In the genomic region with DNA sequence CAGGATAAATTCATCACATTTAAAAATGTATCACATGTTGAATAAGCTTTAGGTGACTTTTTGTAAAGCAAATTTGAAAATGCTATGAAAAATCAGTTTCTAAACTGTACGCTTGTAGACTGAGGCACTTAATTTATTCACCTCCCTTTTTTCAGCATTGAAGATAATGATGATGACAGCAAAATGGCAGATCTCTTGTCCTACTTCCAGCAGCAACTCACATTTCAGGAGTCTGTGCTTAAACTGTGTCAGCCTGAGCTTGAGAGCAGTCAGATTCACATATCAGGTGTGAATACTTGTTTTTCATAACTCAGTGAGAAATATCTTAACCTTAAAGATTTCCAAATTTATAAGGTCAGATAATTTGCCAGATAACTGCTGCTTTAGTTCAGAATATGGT, we compare ENCODE assay signal across 28 cellular contexts. TPM values are rescaled to one million over a fixed set of nuclear protein-coding genes. Genes with fewer than 3 reads are reported as not detected.
DNase-seq lines count a peak whose midpoint lies in the region; ATAC-seq, FAIRE-seq and TF ChIP-seq lines count a peak whose summit lies in the region.
"Had no signal": no experiment of that assay in that cellular context is flagged by ENCODE, and none has a peak within 500 bp of the region (broad histone marks: within the 10 kb centered on the region; RNA-seq: fewer than 3 reads in every experiment).

No MANE protein-coding gene starts in this region.

- H3K36me3 Mint-ChIP-seq in activated naive CD8-positive, alpha-beta T cell = peaks cover 5% of the 10 kb centered on the region
- H3K36me3 Mint-ChIP-seq in activated naive CD8-positive, alpha-beta T cell treated with anti-CD3 and anti-CD28 coated beads, Interleukin-2, amount 50 U/mL, for 24 hours (ENCODE audit: low read depth) = peaks cover 43% of the 10 kb centered on the region

- no peaks in the 10 kb centered on the region for H3K9me3 Mint-ChIP-seq in activated naive CD8-positive, alpha-beta T cell (ENCODE audit: low read depth)
- no peaks in the 10 kb centered on the region for H3K9me3 Mint-ChIP-seq in activated naive CD8-positive, alpha-beta T cell treated with anti-CD3 and anti-CD28 coated beads, Interleukin-2, amount 50 U/mL, for 24 hours
- H3K9me3 Mint-ChIP-seq: CD14-positive monocyte; CD4-positive, alpha-beta memory T cell; CD4-positive, CD25-positive, alpha-beta regulatory T cell; CD8-positive, alpha-beta memory T cell had no signal

- POLR2A ChIA-PET in A549 (lab: Yijun Ruan, JAX) (no interaction called here), IMR-90 (lab: Charles Lee; ENCODE audit: unreplicated experiment) (no interaction called here)

- H3K79me1 ChIP-seq in IMR-90 (ENCODE audit: low read depth in 1 of 2, low read length in 2 of 2) = no peaks in the 10 kb centered on the region; a peak in 1 of 4 replicates

- no peak overlapping the region for H2BK20ac ChIP-seq in IMR-90 (ENCODE audit: low read depth, low read length)

- no peaks in the 10 kb centered on the region for H3K27me3 Mint-ChIP-seq in activated naive CD8-positive, alpha-beta T cell
- H3K27me3 Mint-ChIP-seq in activated naive CD8-positive, alpha-beta T cell treated with anti-CD3 and anti-CD28 coated beads, Interleukin-2, amount 50 U/mL, for 24 hours = no peaks in the 10 kb centered on the region
- H3K27me3 Mint-ChIP-seq: CD4-positive, alpha-beta memory T cell; CD4-positive, CD25-positive, alpha-beta regulatory T cell; CD8-positive, alpha-beta memory T cell had no signal

- CTCF ChIA-PET in A549 (lab: Yijun Ruan, JAX) (no interaction called here), IMR-90 (lab: Yijun Ruan, JAX) (no interaction called here)

- no peaks in the 10 kb centered on the region for H3K9me3 ChIP-seq in A549
- no peaks in the 10 kb centered on the region for H3K9me3 ChIP-seq in IMR-90 (ENCODE audit: control insufficient read depth, insufficient read depth, low read length)
- H3K9me3 ChIP-seq in neutrophil = no peaks in the 10 kb centered on the region
- H3K9me3 ChIP-seq: BE2C, BLaER1 had no signal

- DNase-seq in activated naive CD8-positive, alpha-beta T cell treated with anti-CD3 and anti-CD28 coated beads, Interleukin-2, amount 50 U/mL, for 24 hours = no peak
- no peak for DNase-seq in A549 (ENCODE audit: low read depth in 1 of 2, low spot score in 1 of 2)
- DNase-seq in IMR-90 = no peak
- DNase-seq in NCI-H2227 (lab: John Stamatoyannopoulos, UW; ENCODE audit: unreplicated experiment) = no peak
- no peak for DNase-seq in NCI-H524 treated with DMSO at 0.1 percent for 48 hours (lab: John Stamatoyannopoulos, UW)
- DNase-seq: ACHN; BE2C; C1 segment of cervical spinal cord; CD4-positive, alpha-beta memory T cell; CD4-positive, CD25-positive, alpha-beta regulatory T cell; CD8-positive, alpha-beta memory T cell; COR-L47; DMS 273 treated with DMSO at 0.1 percent for 48 hours; DMS153; DMS53; DMS79; DND-41; EL; GDM1 had no signal

- H4K5ac ChIP-seq in IMR-90 (ENCODE audit: low read depth, low read length) = no peak overlapping the region

- no peak overlapping the region for H3K4me3 ChIP-seq in A549
- H3K4me3 ChIP-seq in IMR-90 (ENCODE audit: insufficient read depth, low read depth, low read length) = no peak overlapping the region
- no peak overlapping the region for H3K4me3 ChIP-seq in neutrophil (ENCODE audit: low read depth in 1 of 2, low read length in 1 of 2)
- H3K4me3 ChIP-seq: BLaER1, GM12878 had no signal

- H3K27ac ChIP-seq in A549 = no peak overlapping the region
- no peak overlapping the region for H3K27ac ChIP-seq in IMR-90 (ENCODE audit: insufficient read depth, low read length)
- peak overlapping the region; percentile 72 for H3K27ac ChIP-seq in neutrophil
- H3K27ac ChIP-seq: 22Rv1, BLaER1 had no signal

- WGBS in A549 (ENCODE audit: missing lambda C conversion rate) = 96% methylated on average over 1 of the region's 1 CpG
- WGBS in IMR-90 (ENCODE audit: extremely low coverage in 2 of 2, insufficient read length in 1 of 2), 2 experiments = no CpG with 5 or more reads among the region's 1 CpG

- TF ChIP-seq CTCF in A549 (IDR thresholded peaks at IDR 0.05) (no peak), IMR-90 (conservative IDR thresholded peaks at IDR 0.05; ENCODE audit: low read depth, low read length) (no peak), neutrophil (IDR thresholded peaks at IDR 0.05) (no peak)

- no peak for FAIRE-seq in A549 (lab: Jason Lieb, UNC)
- FAIRE-seq: GM12878, GM12892, GM18507 had no signal

- TF ChIP-seq POLR2A in A549 (IDR thresholded peaks at IDR 0.05; ENCODE audit: low read length) = no peak
- no peak for TF ChIP-seq POLR2A in IMR-90 (IDR thresholded peaks at IDR 0.05; ENCODE audit: low read depth, low read length)

- no peak for ATAC-seq in activated naive CD8-positive, alpha-beta T cell treated with anti-CD3 and anti-CD28 coated beads, Interleukin-2, amount 50 U/mL, for 24 hours
- ATAC-seq in A549 = no peak
- ATAC-seq in IMR-90 (ENCODE audit: low read depth) = no peak
- no peak for ATAC-seq in GM19023 (IDR thresholded peaks at IDR 0.05; ENCODE audit: unreplicated experiment)
- ATAC-seq: GM12878 had no signal

- H2AK5ac ChIP-seq in IMR-90 (ENCODE audit: low read depth, low read length) = no peak overlapping the region

- H3K36me3 ChIP-seq in IMR-90 (ENCODE audit: control insufficient read depth, insufficient read depth, low read length) (peaks cover 31% of the 10 kb centered on the region), neutrophil (peaks cover 67% of the 10 kb centered on the region)

- H3K56ac ChIP-seq in IMR-90 (ENCODE audit: extremely low read depth, insufficient read depth, low read length) = no peak overlapping the region

- no peak overlapping the region for H3K14ac ChIP-seq in IMR-90 (replicated peaks; ENCODE audit: low read depth, low read length)

- dilution Hi-C loops in IMR-90 (cut with HindIII; ENCODE audit: low sequenced_read_pairs, unreplicated experiment) = no loop called here

- no peak for TF ChIP-seq EP300 in A549 (IDR thresholded peaks at IDR 0.05)

- H3K27me3 ChIP-seq in IMR-90 (ENCODE audit: control insufficient read depth, insufficient read depth, low read length) (no peaks in the 10 kb centered on the region), neutrophil (no peaks in the 10 kb centered on the region)
- H3K27me3 ChIP-seq: BE2C, BLaER1 had no signal

- no peak overlapping the region for H3K23ac ChIP-seq in IMR-90 (ENCODE audit: low read depth, low read length)

- no peaks in the 10 kb centered on the region for H4K20me1 ChIP-seq in IMR-90 (ENCODE audit: insufficient read depth, low read length)
- H4K20me1 ChIP-seq: BLaER1 had no signal

- no peak overlapping the region for H3K4me3 Mint-ChIP-seq in activated naive CD8-positive, alpha-beta T cell
- no peak overlapping the region for H3K4me3 Mint-ChIP-seq in activated naive CD8-positive, alpha-beta T cell treated with anti-CD3 and anti-CD28 coated beads, Interleukin-2, amount 50 U/mL, for 24 hours
- H3K4me3 Mint-ChIP-seq: CD14-positive monocyte; CD4-positive, alpha-beta memory T cell; CD4-positive, CD25-positive, alpha-beta regulatory T cell; CD8-positive, alpha-beta memory T cell had no signal

- H3K4me1 ChIP-seq in A549 (no peaks in the 10 kb centered on the region), IMR-90 (ENCODE audit: control insufficient read depth, insufficient read depth, low read length) (no peaks in the 10 kb centered on the region), neutrophil (ENCODE audit: control insufficient read depth in 1 of 2, insufficient read depth in 1 of 2, low read depth in 1 of 2, low read length in 1 of 2) (peaks cover 32 to 36% of the 10 kb centered on the region in 2 experiments)
- H3K4me1 ChIP-seq: BE2C had no signal

- no peak overlapping the region for H3K9ac ChIP-seq in IMR-90 (ENCODE audit: low read depth, low read length)
- H3K9ac ChIP-seq: BLaER1 had no signal

- no peak overlapping the region for H3K18ac ChIP-seq in IMR-90 (ENCODE audit: low read depth, low read length)

- H2BK5ac ChIP-seq in IMR-90 (ENCODE audit: low read depth, low read length, poor library complexity, severe bottlenecking) = no peak overlapping the region

- no TSS peak for BruUV-seq in IMR-90 (replicated peaks; lab: Mats Ljungman, UMichigan)

- no peak overlapping the region for H4K91ac ChIP-seq in IMR-90 (ENCODE audit: insufficient read depth, low read depth, low read length)

- no peaks in the 10 kb centered on the region; the same call in 1 of the 2 replicates for H3K9me1 ChIP-seq in IMR-90 (ENCODE audit: insufficient read depth, low read length)

- in situ Hi-C loops in IMR-90 (cut with MboI; ENCODE audit: low sequenced_read_pairs) = no loop called here

- H2AFZ ChIP-seq in IMR-90 (replicated peaks; ENCODE audit: low read length, poor library complexity) = no peak overlapping the region

- no peak overlapping the region for H3K4me2 ChIP-seq in A549
- no peak overlapping the region for H3K4me2 ChIP-seq in IMR-90 (ENCODE audit: low read depth, low read length)
- H3K4me2 ChIP-seq: BLaER1 had no signal

- no peaks in the 10 kb centered on the region for H3K4me1 Mint-ChIP-seq in activated naive CD8-positive, alpha-beta T cell (ENCODE audit: low read depth)
- no peaks in the 10 kb centered on the region for H3K4me1 Mint-ChIP-seq in activated naive CD8-positive, alpha-beta T cell treated with anti-CD3 and anti-CD28 coated beads, Interleukin-2, amount 50 U/mL, for 24 hours
- H3K4me1 Mint-ChIP-seq: CD8-positive, alpha-beta memory T cell had no signal

- no peak for TF ChIP-seq RAD21 in A549 (conservative IDR thresholded peaks at IDR 0.05 in 1 of 2, IDR thresholded peaks at IDR 0.05 in 1 of 2)
- no peak for TF ChIP-seq RAD21 in IMR-90 (IDR thresholded peaks at IDR 0.05; ENCODE audit: low read length)

- H3K4ac ChIP-seq in IMR-90 (ENCODE audit: low read depth, low read length) = no peak overlapping the region

- H3K27ac Mint-ChIP-seq in activated naive CD8-positive, alpha-beta T cell = peak overlapping the region; percentile 3
- no peak overlapping the region for H3K27ac Mint-ChIP-seq in activated naive CD8-positive, alpha-beta T cell treated with anti-CD3 and anti-CD28 coated beads, Interleukin-2, amount 50 U/mL, for 24 hours

- intact Hi-C loops in IMR-90 (cut with micrococcal nuclease) = no loop called here

- H2BK120ac ChIP-seq in IMR-90 (ENCODE audit: low read depth, low read length) = no peak overlapping the region

- H4K8ac ChIP-seq in IMR-90 (ENCODE audit: low read depth in 2 of 2, low read length in 2 of 2) = no peak overlapping the region

- no peak overlapping the region for H2BK15ac ChIP-seq in IMR-90 (ENCODE audit: low read depth, low read length)

- no peak overlapping the region for H2AK9ac ChIP-seq in IMR-90 (replicated peaks; ENCODE audit: low read depth, low read length, poor library complexity)

RNA-seq across cellular contexts. Expression of a gene that starts 15.6 kb away (rescaled TPM):
- 67.6 and 72.1 TPM in 2 replicates for polyA plus RNA-seq in A549 (2011; rRNA removed)
- polyA plus RNA-seq in A549 (2012; cell fraction: cytosol; rRNA removed) = 35.5 and 39.3 TPM in 2 replicates
- 52.1 and 80.7 TPM in 2 replicates for polyA plus RNA-seq in A549 (2012; cell fraction: nucleus; rRNA removed)
- polyA plus RNA-seq in A549 (2017; fragmentation: RNase III; extraction: RNeasy Plus Mini Kit Qiagen cat#74134 plus additional on column Dnase treatment) = 30.2 to 34.0 TPM (median 32.1 TPM) in 3 replicates
- 39.6 and 46.9 TPM in 2 replicates for polyA minus RNA-seq in A549 (2011; rRNA and poly(A)+ RNA removed)
- 36.1 and 49.6 TPM in 2 replicates for total RNA-seq in IMR-90 (2012; rRNA removed)
- 65.9 and 82.8 TPM in 2 replicates for polyA plus RNA-seq in IMR-90 (2012; rRNA removed)
- polyA plus RNA-seq in IMR-90 (2012; cell fraction: cytosol; rRNA removed) = 23.1 and 52.3 TPM in 2 replicates
- 85.3 and 198 TPM in 2 replicates for polyA plus RNA-seq in IMR-90 (2012; cell fraction: nucleus; rRNA removed; ENCODE audit: low replicate concordance)

RNA-seq across cellular contexts. Expression of a gene that starts 19.2 kb away (rescaled TPM):
- polyA plus RNA-seq in A549 (2011; rRNA removed) (7.4 and 7.9 TPM in 2 replicates), A549 (2017; fragmentation: RNase III; extraction: RNeasy Plus Mini Kit Qiagen cat#74134 plus additional on column Dnase treatment) (1.8 to 2.1 TPM (median 1.9 TPM) in 3 replicates), IMR-90 (2012; rRNA removed) (8.5 and 9.4 TPM in 2 replicates)
- 1.6 and 2.1 TPM in 2 replicates for polyA plus RNA-seq in A549 (2012; cell fraction: cytosol; rRNA removed)
- polyA plus RNA-seq in A549 (2012; cell fraction: nucleus; rRNA removed) = 0.86 and 1.3 TPM in 2 replicates
- 5.1 and 5.4 TPM in 2 replicates for polyA minus RNA-seq in A549 (2011; rRNA and poly(A)+ RNA removed)
- total RNA-seq in IMR-90 (2012; rRNA removed) = 11.1 and 12.8 TPM in 2 replicates
- polyA plus RNA-seq in IMR-90 (2012; cell fraction: cytosol; rRNA removed) = 3.1 and 3.8 TPM in 2 replicates
- polyA plus RNA-seq in IMR-90 (2012; cell fraction: nucleus; rRNA removed; ENCODE audit: low replicate concordance) = 2.9 and 10.5 TPM in 2 replicates
